Comparison of ENCODE assay signal across 16 cellular contexts in the genomic region with DNA sequence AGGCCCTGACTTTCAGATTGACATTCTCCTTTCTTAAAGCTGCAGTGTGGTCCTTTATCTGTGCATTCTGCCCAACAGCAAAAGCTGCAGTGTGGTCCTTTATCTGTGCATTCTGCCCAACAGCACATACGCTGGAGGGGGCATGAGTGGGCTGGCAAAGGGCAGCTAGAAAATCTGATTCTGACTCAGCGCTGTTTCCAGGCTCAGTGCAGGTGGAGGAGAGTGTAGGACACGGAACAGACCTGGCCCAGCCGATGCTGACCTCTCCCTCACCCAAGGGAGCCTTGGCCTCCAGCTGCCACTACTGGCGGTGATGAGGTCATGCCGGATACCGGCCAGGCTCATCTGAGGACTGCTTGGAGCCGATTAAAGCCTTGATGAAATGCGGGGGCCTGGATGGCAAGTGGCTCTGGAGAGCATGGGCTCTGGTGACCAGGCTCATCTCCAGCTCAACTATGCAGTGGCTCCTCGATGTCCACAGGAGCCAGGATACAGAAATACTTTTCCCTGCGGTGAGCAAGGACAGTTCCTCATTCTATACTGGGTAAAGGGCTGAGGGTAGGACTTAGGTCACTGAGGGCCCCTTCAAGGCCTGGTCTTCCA.
DNase-seq lines count a peak whose midpoint lies in the region; ATAC-seq and TF ChIP-seq lines count a peak whose summit lies in the region.
"Had no signal": no experiment of that assay in that cellular context is flagged by ENCODE, and none has a peak within 500 bp of the region (broad histone marks: within the 10 kb centered on the region; RNA-seq: fewer than 3 reads in every experiment).

No MANE protein-coding gene starts in this region.

- WGBS in spleen, 5 donors = 60 to 88% (median 74%) methylated on average over 10 to 11 of the region's 11 CpGs

- H3K36me3 ChIP-seq in spleen = peaks cover 0 to 40% (median 4%) of the 10 kb centered on the region in 6 donors
- H3K36me3 ChIP-seq: HAP-1 had no signal

- no peaks in the 10 kb centered on the region for H3K36me3 Mint-ChIP-seq in activated naive CD4-positive, alpha-beta T cell treated with anti-CD3 and anti-CD28 coated beads, Interleukin-2, amount 50 U/mL, for 72 hours
- no peaks in the 10 kb centered on the region for H3K36me3 Mint-ChIP-seq in natural killer cell treated with Interleukin-12 subunit alpha and Interleukin-12 subunit beta and Interleukin-15 and Interleukin-18, amount 100 ng/mL, for 72 hours

- TF ChIP-seq POLR2A in spleen (IDR thresholded peaks at IDR 0.05) = no peak

- no peak overlapping the region for H3K27ac ChIP-seq in spleen

- H3K4me3 ChIP-seq in spleen = no peak overlapping the region
- H3K4me3 ChIP-seq: dorsolateral prefrontal cortex, HAP-1 had no signal

- no peaks in the 10 kb centered on the region for H3K27me3 ChIP-seq in spleen (replicated peaks in 1 of 7)
- H3K27me3 ChIP-seq: dorsolateral prefrontal cortex had no signal

- H3K27me3 Mint-ChIP-seq in natural killer cell treated with Interleukin-12 subunit alpha and Interleukin-12 subunit beta and Interleukin-15 and Interleukin-18, amount 100 ng/mL, for 72 hours = no peaks in the 10 kb centered on the region

- no peaks in the 10 kb centered on the region for H3K9me3 ChIP-seq in spleen
- H3K9me3 ChIP-seq: HAP-1 had no signal

- H3K27ac Mint-ChIP-seq in activated naive CD4-positive, alpha-beta T cell treated with anti-CD3 and anti-CD28 coated beads, Interleukin-2, amount 50 U/mL, for 72 hours = no peak overlapping the region
- H3K27ac Mint-ChIP-seq in natural killer cell treated with Interleukin-12 subunit alpha and Interleukin-12 subunit beta and Interleukin-15 and Interleukin-18, amount 100 ng/mL, for 72 hours = no peak overlapping the region

- intact Hi-C loops in Right ventricle myocardium inferior (cut with DNase I) (no loop called here), spleen (cut with DNase I; ENCODE audit: low total_unique reads) (no loop called here)

- no peaks in the 10 kb centered on the region for H3K4me1 Mint-ChIP-seq in natural killer cell treated with Interleukin-12 subunit alpha and Interleukin-12 subunit beta and Interleukin-15 and Interleukin-18, amount 100 ng/mL, for 72 hours (ENCODE audit: low read depth in 2 of 2)

- DNase-seq in LHCN-M2 (ENCODE audit: low read depth) = peak; percentile 37
- DNase-seq in SK-N-DZ (ENCODE audit: low spot score) = peak; percentile 95
- DNase-seq in Right ventricle myocardium inferior (ENCODE audit: missing footprints) = no peak
- DNase-seq in retina = peak; percentile 29
- no peak for DNase-seq in activated naive CD4-positive, alpha-beta T cell treated with anti-CD3 and anti-CD28 coated beads, Interleukin-2, amount 50 U/mL, for 72 hours (ENCODE audit: low spot score in 2 of 2)
- DNase-seq in natural killer cell treated with Interleukin-12 subunit alpha and Interleukin-12 subunit beta and Interleukin-15 and Interleukin-18, amount 100 ng/mL, for 72 hours (ENCODE audit: low spot score) = no peak
- DNase-seq in spleen = no peak
- DNase-seq: activated effector memory CD4-positive, alpha-beta T cell treated with anti-CD3 and anti-CD28 coated beads, Interleukin-2, amount 50 U/mL, for 16 hours; DMS79 treated with DMSO at 0.1 percent for 48 hours; KG1; NCI-H1694; NCI-H524 treated with DMSO at 0.1 percent for 48 hours; T-helper 9 cell had no signal

- peaks cover 3 to 26% (median 12%) of the 10 kb centered on the region in 6 donors for H3K4me1 ChIP-seq in spleen
- H3K4me1 ChIP-seq: HAP-1 had no signal

- H3K4me3 Mint-ChIP-seq in natural killer cell treated with Interleukin-12 subunit alpha and Interleukin-12 subunit beta and Interleukin-15 and Interleukin-18, amount 100 ng/mL, for 72 hours = no peak overlapping the region

- TF ChIP-seq CTCF in spleen (IDR thresholded peaks at IDR 0.05 in 8 of 11, conservative IDR thresholded peaks at IDR 0.05 in 3 of 11) = no peak

- ATAC-seq in Right ventricle myocardium inferior (peak; percentile 73), HG03097 (IDR thresholded peaks at IDR 0.05; ENCODE audit: low FRiP score, unreplicated experiment) (no peak)
- ATAC-seq in activated naive CD4-positive, alpha-beta T cell treated with anti-CD3 and anti-CD28 coated beads, Interleukin-2, amount 50 U/mL, for 72 hours = no peak
- ATAC-seq in natural killer cell treated with Interleukin-12 subunit alpha and Interleukin-12 subunit beta and Interleukin-15 and Interleukin-18, amount 100 ng/mL, for 72 hours = no peak

- H3K9me3 Mint-ChIP-seq in activated naive CD4-positive, alpha-beta T cell treated with anti-CD3 and anti-CD28 coated beads, Interleukin-2, amount 50 U/mL, for 72 hours = no peaks in the 10 kb centered on the region
- H3K9me3 Mint-ChIP-seq in natural killer cell treated with Interleukin-12 subunit alpha and Interleukin-12 subunit beta and Interleukin-15 and Interleukin-18, amount 100 ng/mL, for 72 hours = no peaks in the 10 kb centered on the region

Comparison
In these comparisons a context has a peak if more than half of its experiments do, and no peak if none do; other contexts are left out.
1. DNase-seq: peak in LHCN-M2 (single experiment), SK-N-DZ (single experiment) and retina (single experiment); none in Right ventricle myocardium inferior (single experiment), activated naive CD4-positive, alpha-beta T cell treated with anti-CD3 and anti-CD28 coated beads, Interleukin-2, amount 50 U/mL, for 72 hours (0 of 2), natural killer cell treated with Interleukin-12 subunit alpha and Interleukin-12 subunit beta and Interleukin-15 and Interleukin-18, amount 100 ng/mL, for 72 hours (single experiment) and spleen (single experiment).